Comparison of ENCODE assay signal across 22 cellular contexts in genomic region chr4:146317783-146318182, GRCh38.
A peak's percentile ranks its signal among the peaks of the same experiment; 100 is the strongest.
DNase-seq lines count a peak whose midpoint lies in the region; ATAC-seq, FAIRE-seq and TF ChIP-seq lines count a peak whose summit lies in the region.
"Had no signal": no experiment of that assay in that cellular context is flagged by ENCODE, and none has a peak within 500 bp of the region (broad histone marks: within the 10 kb centered on the region; RNA-seq: fewer than 3 reads in every experiment).

No MANE protein-coding gene starts in this region.

- H3K27me3 ChIP-seq in small intestine (ENCODE audit: control insufficient read depth in 2 of 2, insufficient read depth in 2 of 2, low read length in 2 of 2) = no peaks in the 10 kb centered on the region
- H3K27me3 ChIP-seq in foreskin keratinocyte = no peaks in the 10 kb centered on the region
- H3K27me3 ChIP-seq: BE2C; BLaER1 treated with 17β-estradiol and CSF1 and Interleukin-3, amounts not matched to agents 10 nM and 100 nM had no signal

- no peaks in the 10 kb centered on the region for H3K9me3 ChIP-seq in small intestine (ENCODE audit: control insufficient read depth, low read depth)
- H3K9me3 ChIP-seq: BE2C, Caco-2 had no signal

- no peak for FAIRE-seq in small intestine (lab: Jason Lieb, UNC)
- FAIRE-seq: A204.1, D721Med, GM12878, GM19239 had no signal

- H3K27ac ChIP-seq in small intestine (ENCODE audit: low read depth in 1 of 2, low read length in 1 of 2) = no peak overlapping the region
- no peak overlapping the region for H3K27ac ChIP-seq in foreskin keratinocyte
- H3K27ac ChIP-seq: BLaER1 treated with 17β-estradiol and CSF1 and Interleukin-3, amounts not matched to agents 10 nM and 100 nM; C4-2B had no signal

- H3K4me3 ChIP-seq in small intestine (ENCODE audit: low read depth in 1 of 2, low read length in 2 of 2) = no peak overlapping the region
- H3K4me3 ChIP-seq: BLaER1 treated with 17β-estradiol and CSF1 and Interleukin-3, amounts not matched to agents 10 nM and 100 nM; GM12878 had no signal

- H3K4me1 ChIP-seq in small intestine (ENCODE audit: control insufficient read depth in 2 of 2, insufficient read depth in 1 of 2, low read depth in 1 of 2, low read length in 1 of 2) (no peaks in the 10 kb centered on the region), foreskin keratinocyte (no peaks in the 10 kb centered on the region)
- H3K4me1 ChIP-seq: Caco-2 had no signal

- no peaks in the 10 kb centered on the region for H3K36me3 ChIP-seq in small intestine (ENCODE audit: control insufficient read depth in 2 of 2, insufficient read depth in 2 of 2, low read length in 2 of 2)
- H3K36me3 ChIP-seq: BE2C had no signal

- DNase-seq in EH (ENCODE audit: low read depth) (peak; percentile 23), amniotic epithelial cell (ENCODE audit: low read depth) (peak; percentile 61), small intestine (peak; percentile 9), foreskin keratinocyte (no peak), retina (no peak)
- DNase-seq in stimulated activated CD4-positive, alpha-beta T cell treated with anti-CD3 and anti-CD28 coated beads, Interleukin-2, amount 100 ng/mL, for 24 hours = no peak
- DNase-seq: 8988T; ACHN; BE2C; Caco-2; Calu3; CD4-positive, alpha-beta T cell; CD8-positive, alpha-beta T cell; DMS79 treated with DMSO at 0.1 percent for 48 hours; EL; GDM1 had no signal

- no peak for TF ChIP-seq CTCF in foreskin keratinocyte (conservative IDR thresholded peaks at IDR 0.05)

- no peak for ATAC-seq in foreskin keratinocyte
- ATAC-seq: CD8-positive, alpha-beta T cell; GM12878 had no signal

- WGBS in small intestine, 3 donors = 96 to 98% (median 97%) methylated on average over 1 of the region's 1 CpG

Comparison
In these comparisons a context has a peak if more than half of its experiments do, and no peak if none do; other contexts are left out.
1. DNase-seq: peak in EH (single experiment), amniotic epithelial cell (single experiment) and small intestine (single experiment); none in foreskin keratinocyte (0 of 2), stimulated activated CD4-positive, alpha-beta T cell treated with anti-CD3 and anti-CD28 coated beads, Interleukin-2, amount 100 ng/mL, for 24 hours (0 of 2) and retina (single experiment).